11 cellular contexts compared by ENCODE assay signal in the genomic region with DNA sequence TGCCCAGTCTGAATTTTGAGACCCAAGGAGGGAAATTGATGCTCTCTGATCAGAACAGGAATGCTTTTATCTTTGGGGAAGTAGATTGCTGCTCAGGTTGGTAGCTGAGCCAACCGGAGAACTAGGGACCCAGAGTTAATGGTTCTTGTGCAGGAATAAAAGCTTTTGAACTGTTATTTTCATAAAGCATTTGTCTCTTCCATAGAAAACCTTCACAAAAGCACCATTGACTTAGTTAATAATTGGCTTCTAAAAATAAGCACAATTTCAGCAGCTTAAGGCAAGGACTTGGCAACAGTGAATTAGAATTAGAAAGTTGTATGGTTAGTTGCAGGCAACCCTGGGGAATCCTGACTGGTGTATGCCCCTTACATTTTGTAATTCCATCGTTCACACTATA. TPM values are rescaled to one million over a fixed set of nuclear protein-coding genes. Genes with fewer than 3 reads are reported as not detected.
DNase-seq lines count a peak whose midpoint lies in the region; ATAC-seq and TF ChIP-seq lines count a peak whose summit lies in the region.
"Had no signal": no experiment of that assay in that cellular context is flagged by ENCODE, and none has a peak within 500 bp of the region (broad histone marks: within the 10 kb centered on the region; RNA-seq: fewer than 3 reads in every experiment).

No MANE protein-coding gene starts in this region.

- CTCF ChIA-PET in activated CD4-positive, alpha-beta T cell treated with anti-CD3 and anti-CD28 coated beads, Interleukin-2, amount 10 ng/mL, durations not matched to agents 7 days and 5 days (lab: Charles Lee): interaction anchor here (0.8 kb wide), 1 partner anchor 16 kb away, joined by 3 read pairs; no protein-coding TSS in a partner anchor

- peak overlapping the region; percentile 17 for H3K27ac Mint-ChIP-seq in activated CD4-positive, alpha-beta T cell treated with anti-CD3 and anti-CD28 coated beads, Interleukin-2, amount 10 ng/mL, durations not matched to agents 7 days and 5 days
- H3K27ac Mint-ChIP-seq in endodermal cell: peak overlapping the region; percentile 14
- H3K27ac Mint-ChIP-seq in stimulated activated naive B cell treated with anti-CD40 and anti-IgM and Interleukin-4, amounts not matched to agents 10 μg/mL and 1 μg/mL and 100 μg/mL, for 72 hours: peak overlapping the region; percentile 25

- H3K36me3 ChIP-seq in RWPE2 (ENCODE audit: low read depth): peaks cover 99% of the 10 kb centered on the region
- H3K36me3 ChIP-seq in endodermal cell (ENCODE audit: control insufficient read depth, insufficient read depth, low read length): peaks cover 92% of the 10 kb centered on the region

- ATAC-seq in RWPE2 (ENCODE audit: low read depth): no peak
- no peak for ATAC-seq in stimulated activated naive B cell treated with anti-CD40 and anti-IgM and Interleukin-4, amounts not matched to agents 10 μg/mL and 1 μg/mL and 100 μg/mL, for 72 hours (replicated peaks)

- H3K4me1 ChIP-seq in RWPE2 (ENCODE audit: insufficient read depth, poor library complexity, severe bottlenecking) (no peaks in the 10 kb centered on the region), endodermal cell (ENCODE audit: control insufficient read depth, insufficient read depth, low read length) (no peaks in the 10 kb centered on the region)

- H3K4me3 Mint-ChIP-seq in activated CD4-positive, alpha-beta T cell treated with anti-CD3 and anti-CD28 coated beads, Interleukin-2, amount 10 ng/mL, durations not matched to agents 7 days and 5 days: no peak overlapping the region
- no peak overlapping the region for H3K4me3 Mint-ChIP-seq in endodermal cell
- H3K4me3 Mint-ChIP-seq in stimulated activated naive B cell treated with anti-CD40 and anti-IgM and Interleukin-4, amounts not matched to agents 10 μg/mL and 1 μg/mL and 100 μg/mL, for 72 hours: no peak overlapping the region
- H3K4me3 Mint-ChIP-seq: CD4-positive, CD25-positive, alpha-beta regulatory T cell had no signal

- POLR2A ChIA-PET in activated CD4-positive, alpha-beta T cell treated with anti-CD3 and anti-CD28 coated beads, Interleukin-2, amount 10 ng/mL, durations not matched to agents 7 days and 5 days (lab: Charles Lee): no interaction called here

- WGBS in endodermal cell (ENCODE audit: insufficient coverage in 1 of 2, insufficient read length in 1 of 2), 2 experiments: 100% methylated on average over 1 to 2 of the region's 2 CpGs

- no peak overlapping the region for H3K9ac ChIP-seq in endodermal cell (ENCODE audit: extremely low read depth, low read length, poor library complexity, severe bottlenecking)
- H3K9ac ChIP-seq: BLaER1 treated with 17β-estradiol and CSF1 and Interleukin-3, amounts not matched to agents 10 nM and 100 nM had no signal

- H3K4me3 ChIP-seq in RWPE2 (ENCODE audit: severe bottlenecking): no peak overlapping the region
- no peak overlapping the region for H3K4me3 ChIP-seq in endodermal cell (ENCODE audit: low read length)
- H3K4me3 ChIP-seq: BLaER1 treated with 17β-estradiol and CSF1 and Interleukin-3, amounts not matched to agents 10 nM and 100 nM had no signal

- H3K9me3 ChIP-seq in RWPE2 (ENCODE audit: severe bottlenecking): no peaks in the 10 kb centered on the region
- no peaks in the 10 kb centered on the region for H3K9me3 ChIP-seq in endodermal cell (ENCODE audit: control insufficient read depth, low read length)

- H3K27me3 ChIP-seq in RWPE2 (ENCODE audit: insufficient read depth, poor library complexity, severe bottlenecking) (no peaks in the 10 kb centered on the region), endodermal cell (ENCODE audit: control insufficient read depth, insufficient read depth, low read length, poor library complexity, severe bottlenecking) (no peaks in the 10 kb centered on the region)
- H3K27me3 ChIP-seq: BLaER1 treated with 17β-estradiol and CSF1 and Interleukin-3, amounts not matched to agents 10 nM and 100 nM had no signal

- TF ChIP-seq CTCF in RWPE2 (IDR thresholded peaks at IDR 0.05; ENCODE audit: poor library complexity, severe bottlenecking) (no peak), endodermal cell (conservative IDR thresholded peaks at IDR 0.05) (no peak)

- H3K27me3 Mint-ChIP-seq in activated CD4-positive, alpha-beta T cell treated with anti-CD3 and anti-CD28 coated beads, Interleukin-2, amount 10 ng/mL, durations not matched to agents 7 days and 5 days: no peaks in the 10 kb centered on the region
- no peaks in the 10 kb centered on the region for H3K27me3 Mint-ChIP-seq in endodermal cell (ENCODE audit: insufficient read depth)
- H3K27me3 Mint-ChIP-seq in stimulated activated naive B cell treated with anti-CD40 and anti-IgM and Interleukin-4, amounts not matched to agents 10 μg/mL and 1 μg/mL and 100 μg/mL, for 72 hours: no peaks in the 10 kb centered on the region
- H3K27me3 Mint-ChIP-seq: CD4-positive, CD25-positive, alpha-beta regulatory T cell had no signal

- DNase-seq in activated CD4-positive, alpha-beta T cell treated with anti-CD3 and anti-CD28 coated beads, Interleukin-2, amount 10 ng/mL, durations not matched to agents 7 days and 5 days: no peak
- DNase-seq in activated CD4-positive, alpha-beta T cell treated with anti-CD3 and anti-CD28 coated beads, Interleukin-2, amount 50 U/mL, for 1 hour: no peak
- DNase-seq in RWPE2 (ENCODE audit: low spot score) (peak; percentile 1), endodermal cell (no peak), SHP77 (lab: John Stamatoyannopoulos, UW) (no peak), AML-193 (lab: John Stamatoyannopoulos, UW) (no peak)
- no peak for DNase-seq in stimulated activated naive B cell treated with anti-CD40 and anti-IgM and Interleukin-4, amounts not matched to agents 10 μg/mL and 1 μg/mL and 100 μg/mL, for 72 hours
- DNase-seq: 8988T; CD4-positive, CD25-positive, alpha-beta regulatory T cell; DMS53 had no signal

- H3K27ac ChIP-seq in RWPE2 (ENCODE audit: poor library complexity, severe bottlenecking): no peak overlapping the region
- no peak overlapping the region for H3K27ac ChIP-seq in endodermal cell (ENCODE audit: low read depth, low read length)
- H3K27ac ChIP-seq: BLaER1 treated with 17β-estradiol and CSF1 and Interleukin-3, amounts not matched to agents 10 nM and 100 nM had no signal

- peaks cover 58% of the 10 kb centered on the region for H3K36me3 Mint-ChIP-seq in activated CD4-positive, alpha-beta T cell treated with anti-CD3 and anti-CD28 coated beads, Interleukin-2, amount 10 ng/mL, durations not matched to agents 7 days and 5 days (ENCODE audit: low read depth)
- H3K36me3 Mint-ChIP-seq in endodermal cell (ENCODE audit: low read depth): peaks cover 76% of the 10 kb centered on the region
- peaks cover 60 to 66% of the 10 kb centered on the region in 2 donors for H3K36me3 Mint-ChIP-seq in stimulated activated naive B cell treated with anti-CD40 and anti-IgM and Interleukin-4, amounts not matched to agents 10 μg/mL and 1 μg/mL and 100 μg/mL, for 72 hours

- no peaks in the 10 kb centered on the region for H3K4me1 Mint-ChIP-seq in activated CD4-positive, alpha-beta T cell treated with anti-CD3 and anti-CD28 coated beads, Interleukin-2, amount 10 ng/mL, durations not matched to agents 7 days and 5 days
- H3K4me1 Mint-ChIP-seq in endodermal cell: no peaks in the 10 kb centered on the region
- peaks cover 1 to 8% of the 10 kb centered on the region in 2 donors for H3K4me1 Mint-ChIP-seq in stimulated activated naive B cell treated with anti-CD40 and anti-IgM and Interleukin-4, amounts not matched to agents 10 μg/mL and 1 μg/mL and 100 μg/mL, for 72 hours

- no peaks in the 10 kb centered on the region for H3K9me3 Mint-ChIP-seq in activated CD4-positive, alpha-beta T cell treated with anti-CD3 and anti-CD28 coated beads, Interleukin-2, amount 10 ng/mL, durations not matched to agents 7 days and 5 days
- no peaks in the 10 kb centered on the region for H3K9me3 Mint-ChIP-seq in endodermal cell
- no peaks in the 10 kb centered on the region for H3K9me3 Mint-ChIP-seq in stimulated activated naive B cell treated with anti-CD40 and anti-IgM and Interleukin-4, amounts not matched to agents 10 μg/mL and 1 μg/mL and 100 μg/mL, for 72 hours
- H3K9me3 Mint-ChIP-seq: CD4-positive, CD25-positive, alpha-beta regulatory T cell had no signal

RNA-seq across cellular contexts. Expression of gene MAP2K1, which starts 53.8 kb away (rescaled TPM):
- total RNA-seq in activated CD4-positive, alpha-beta T cell treated with anti-CD3 and anti-CD28 coated beads, Interleukin-2, amount 10 ng/mL, durations not matched to agents 7 days and 5 days: 10 to 100 TPM; 72.1 to 83.0 TPM
- 10 to 100 TPM; 73.7 to 81.2 TPM for total RNA-seq in endodermal cell
- polyA plus RNA-seq in endodermal cell (2013, experiment 1 of 2): 50.6 TPM
- polyA plus RNA-seq in endodermal cell (2013, experiment 2 of 2): 49.3 TPM

RNA-seq across cellular contexts. Expression of gene SNAPC5, which starts 57.1 kb away (rescaled TPM):
- total RNA-seq in activated CD4-positive, alpha-beta T cell treated with anti-CD3 and anti-CD28 coated beads, Interleukin-2, amount 10 ng/mL, durations not matched to agents 7 days and 5 days: 10 to 100 TPM; 21.4 to 24.5 TPM
- 10 to 100 TPM; 25.4 to 27.4 TPM for total RNA-seq in endodermal cell
- 22.0 TPM for polyA plus RNA-seq in endodermal cell (2013, experiment 1 of 2)
- polyA plus RNA-seq in endodermal cell (2013, experiment 2 of 2): 25.3 TPM
